ENCODE assay signal across 9 cellular contexts in the genomic region with DNA sequence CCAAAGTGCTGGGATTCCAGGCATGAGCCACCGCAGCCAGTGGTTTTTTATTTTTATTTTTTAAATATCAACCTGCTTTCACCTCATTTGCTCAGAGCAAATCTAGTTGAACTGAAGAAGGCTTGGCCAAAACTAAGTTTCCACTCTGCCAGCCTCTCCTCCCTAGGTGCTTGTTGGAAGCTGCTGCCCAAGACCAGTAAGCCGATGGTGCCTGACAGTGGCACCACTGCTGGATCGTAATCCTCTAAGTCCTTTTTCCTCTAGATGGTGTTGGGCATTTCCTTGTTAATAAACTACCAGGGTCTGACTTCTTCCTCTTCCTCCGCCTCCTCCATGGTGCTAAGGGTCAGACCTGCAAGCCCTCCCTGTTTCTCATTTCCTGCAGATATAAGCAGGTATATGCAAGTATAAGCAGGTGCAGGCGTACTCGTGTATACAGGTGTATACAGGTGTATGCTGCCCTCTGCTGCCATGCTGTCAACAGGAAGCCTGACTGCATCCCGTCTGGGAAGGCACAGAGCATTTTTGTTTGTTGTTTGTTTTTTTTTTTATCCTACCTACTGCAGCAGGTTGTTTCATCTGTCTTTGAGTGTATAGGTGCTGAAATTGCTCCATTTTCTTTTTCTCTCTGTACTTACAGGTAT. TPM values are rescaled to one million over a fixed set of nuclear protein-coding genes. Genes with fewer than 3 reads are reported as not detected.
DNase-seq lines count a peak whose midpoint lies in the region; ATAC-seq lines count a peak whose summit lies in the region.
"Had no signal": no experiment of that assay in that cellular context is flagged by ENCODE, and none has a peak within 500 bp of the region (broad histone marks: within the 10 kb centered on the region; RNA-seq: fewer than 3 reads in every experiment).

No MANE protein-coding gene starts in this region.

- no peaks in the 10 kb centered on the region for H3K9me2 ChIP-seq in GM23248 (ENCODE audit: insufficient read depth)

- CTCF ChIA-PET in activated CD8-positive, alpha-beta T cell treated with anti-CD3 and anti-CD28 coated beads, Interleukin-2, amount 10 ng/mL, durations not matched to agents 7 days and 5 days (lab: Charles Lee) = no interaction called here

- peaks cover 22 to 64% (median 53%) of the 10 kb centered on the region in 11 experiments; a peak in 21 of 22 replicates for H4K20me1 ChIP-seq in BLaER1 treated with 17β-estradiol and CSF1 and Interleukin-3, amounts not matched to agents 10 nM and 100 nM
- H4K20me1 ChIP-seq in GM23248 (ENCODE audit: insufficient read depth) = no peaks in the 10 kb centered on the region

- H3K4me3 ChIP-seq in BLaER1 treated with 17β-estradiol and CSF1 and Interleukin-3, amounts not matched to agents 10 nM and 100 nM = peak overlapping the region in 7 of 10 experiments; percentile 85 to 96 (median 91); a peak in 11 of 20 replicates
- H3K4me3 ChIP-seq in GM23248 = peak overlapping the region; percentile 97; the same call in 1 of the 2 replicates

- no peaks in the 10 kb centered on the region for H3K9me3 ChIP-seq in BLaER1 treated with 17β-estradiol and CSF1 and Interleukin-3, amounts not matched to agents 10 nM and 100 nM (replicated peaks in 1 of 11)
- H3K9me3 ChIP-seq in GM23248 (ENCODE audit: low read depth) = no peaks in the 10 kb centered on the region

- H3K9ac ChIP-seq in BLaER1 treated with 17β-estradiol and CSF1 and Interleukin-3, amounts not matched to agents 10 nM and 100 nM = peak overlapping the region in 3 of 11 experiments; percentile 88 to 93 (median 89); a peak in 9 of 22 replicates
- H3K9ac ChIP-seq in GM23248 = no peak overlapping the region

- H3K27ac ChIP-seq in BLaER1 treated with 17β-estradiol and CSF1 and Interleukin-3, amounts not matched to agents 10 nM and 100 nM = no peak overlapping the region
- no peak overlapping the region for H3K27ac ChIP-seq in GM23248

- H3K36me3 Mint-ChIP-seq in activated CD8-positive, alpha-beta T cell treated with anti-CD3 and anti-CD28 coated beads, Interleukin-2, amount 10 ng/mL, durations not matched to agents 7 days and 5 days (ENCODE audit: low read depth) = peaks cover 48% of the 10 kb centered on the region

- no peak overlapping the region for H2AFZ ChIP-seq in GM23248

- H3F3A ChIP-seq in GM23248 (ENCODE audit: insufficient read depth) = no peaks in the 10 kb centered on the region

- H3K36me3 ChIP-seq in BLaER1 treated with 17β-estradiol and CSF1 and Interleukin-3, amounts not matched to agents 10 nM and 100 nM = peaks cover 50 to 56% (median 52%) of the 10 kb centered on the region in 11 experiments
- peaks cover 17% of the 10 kb centered on the region; the same call in 1 of the 2 replicates for H3K36me3 ChIP-seq in GM23248 (ENCODE audit: low read depth)

- H3K27ac Mint-ChIP-seq in activated CD8-positive, alpha-beta T cell treated with anti-CD3 and anti-CD28 coated beads, Interleukin-2, amount 10 ng/mL, durations not matched to agents 7 days and 5 days = peak overlapping the region; percentile 79

- no peaks in the 10 kb centered on the region for H3K27me3 Mint-ChIP-seq in activated CD8-positive, alpha-beta T cell treated with anti-CD3 and anti-CD28 coated beads, Interleukin-2, amount 10 ng/mL, durations not matched to agents 7 days and 5 days (ENCODE audit: low read depth)

- H3K4me2 ChIP-seq in BLaER1 treated with 17β-estradiol and CSF1 and Interleukin-3, amounts not matched to agents 10 nM and 100 nM = peak overlapping the region; percentile 83 to 100 (median 95)
- H3K4me2 ChIP-seq in GM23248 (ENCODE audit: unreplicated experiment) = no peak overlapping the region

- peaks cover 19% of the 10 kb centered on the region for H3K79me2 ChIP-seq in GM23248 (ENCODE audit: insufficient read depth)

- H3K4me1 Mint-ChIP-seq in activated CD8-positive, alpha-beta T cell treated with anti-CD3 and anti-CD28 coated beads, Interleukin-2, amount 10 ng/mL, durations not matched to agents 7 days and 5 days (ENCODE audit: low read depth) = peaks cover 50% of the 10 kb centered on the region

- no peaks in the 10 kb centered on the region for H3K9me3 Mint-ChIP-seq in activated CD8-positive, alpha-beta T cell treated with anti-CD3 and anti-CD28 coated beads, Interleukin-2, amount 10 ng/mL, durations not matched to agents 7 days and 5 days (ENCODE audit: insufficient read depth)

- POLR2A ChIA-PET in activated CD8-positive, alpha-beta T cell treated with anti-CD3 and anti-CD28 coated beads, Interleukin-2, amount 10 ng/mL, durations not matched to agents 7 days and 5 days (lab: Charles Lee) = interaction anchor here (1.0 kb wide), 1 partner anchor 9 kb away, joined by 3 read pairs; no protein-coding TSS in a partner anchor

- no peaks in the 10 kb centered on the region for H3K27me3 ChIP-seq in BLaER1 treated with 17β-estradiol and CSF1 and Interleukin-3, amounts not matched to agents 10 nM and 100 nM
- H3K27me3 ChIP-seq in GM23248 (replicated peaks; ENCODE audit: insufficient read depth) = no peaks in the 10 kb centered on the region

- no peak for ATAC-seq in activated CD8-positive, alpha-beta T cell treated with anti-CD3 and anti-CD28 coated beads, Interleukin-2, amount 10 ng/mL, durations not matched to agents 7 days and 5 days
- no peak for ATAC-seq in HG03378 (IDR thresholded peaks at IDR 0.05; ENCODE audit: unreplicated experiment)

- no peak for DNase-seq in GM23248
- DNase-seq in activated CD8-positive, alpha-beta T cell treated with anti-CD3 and anti-CD28 coated beads, Interleukin-2, amount 10 ng/mL, durations not matched to agents 7 days and 5 days = peak; percentile 31
- DNase-seq in left kidney (ENCODE audit: low read depth, low spot score) = peak; percentile 23
- no peak for DNase-seq in stimulated activated CD8-positive, alpha-beta memory T cell treated with anti-CD3 and anti-CD28 coated beads, Interleukin-4, amount 100 ng/mL, for 48 hours
- no peak for DNase-seq in SHP77 (lab: John Stamatoyannopoulos, UW)
- DNase-seq in dedifferentiated amniotic fluid mesenchymal stem cell (ENCODE audit: extremely low spot score) = no peak
- DNase-seq: NCI-H774 had no signal

- peak overlapping the region; percentile 94 for H3K4me3 Mint-ChIP-seq in activated CD8-positive, alpha-beta T cell treated with anti-CD3 and anti-CD28 coated beads, Interleukin-2, amount 10 ng/mL, durations not matched to agents 7 days and 5 days

- in situ Hi-C loops in GM23248 (cut with MboI) = no loop called here

- H3K4me1 ChIP-seq in BLaER1 treated with 17β-estradiol and CSF1 and Interleukin-3, amounts not matched to agents 10 nM and 100 nM = peaks cover 42 to 51% (median 46%) of the 10 kb centered on the region in 10 experiments
- no peaks in the 10 kb centered on the region for H3K4me1 ChIP-seq in GM23248 (ENCODE audit: insufficient read depth)

- 71 to 74% methylated on average over 7 of the region's 7 CpGs for WGBS in GM23248 (ENCODE audit: low coverage in 1 of 2, low lambda C conversion rate in 2 of 2, missing lambda C conversion rate in 2 of 2), 2 experiments

RNA-seq across cellular contexts. Expression of a gene that starts 1.6 kb away (rescaled TPM):
- 50.4 and 64.4 TPM in 2 replicates for total RNA-seq in GM23248 (2014; rRNA removed; shearing (Covaris generic))
- 38.4 and 42.0 TPM in 2 replicates for polyA plus RNA-seq in GM23248 (2016; fragmentation: Nextera tagmentation; extraction: Ambion mirVana)
- 100 to 1,000 TPM; 118 to 127 TPM for total RNA-seq in activated CD8-positive, alpha-beta T cell treated with anti-CD3 and anti-CD28 coated beads, Interleukin-2, amount 10 ng/mL, durations not matched to agents 7 days and 5 days

RNA-seq across cellular contexts. Expression of a gene that starts 6.4 kb away (rescaled TPM):
- total RNA-seq in GM23248 (2014; rRNA removed; shearing (Covaris generic)) = 13.6 and 14.7 TPM in 2 replicates
- 15.7 and 17.2 TPM in 2 replicates for polyA plus RNA-seq in GM23248 (2016; fragmentation: Nextera tagmentation; extraction: Ambion mirVana)
- 10 to 100 TPM; 57.9 to 58.8 TPM for total RNA-seq in activated CD8-positive, alpha-beta T cell treated with anti-CD3 and anti-CD28 coated beads, Interleukin-2, amount 10 ng/mL, durations not matched to agents 7 days and 5 days

Comparison
In these comparisons a context has a peak if more than half of its experiments do, and no peak if none do; other contexts are left out.
1. DNase-seq: peak in activated CD8-positive, alpha-beta T cell treated with anti-CD3 and anti-CD28 coated beads, Interleukin-2, amount 10 ng/mL, durations not matched to agents 7 days and 5 days (single experiment) and left kidney (single experiment); none in GM23248 (single experiment), stimulated activated CD8-positive, alpha-beta memory T cell treated with anti-CD3 and anti-CD28 coated beads, Interleukin-4, amount 100 ng/mL, for 48 hours (single experiment), SHP77 (0 of 2) and dedifferentiated amniotic fluid mesenchymal stem cell (single experiment).